8 cellular contexts compared by ENCODE assay signal in the genomic region with DNA sequence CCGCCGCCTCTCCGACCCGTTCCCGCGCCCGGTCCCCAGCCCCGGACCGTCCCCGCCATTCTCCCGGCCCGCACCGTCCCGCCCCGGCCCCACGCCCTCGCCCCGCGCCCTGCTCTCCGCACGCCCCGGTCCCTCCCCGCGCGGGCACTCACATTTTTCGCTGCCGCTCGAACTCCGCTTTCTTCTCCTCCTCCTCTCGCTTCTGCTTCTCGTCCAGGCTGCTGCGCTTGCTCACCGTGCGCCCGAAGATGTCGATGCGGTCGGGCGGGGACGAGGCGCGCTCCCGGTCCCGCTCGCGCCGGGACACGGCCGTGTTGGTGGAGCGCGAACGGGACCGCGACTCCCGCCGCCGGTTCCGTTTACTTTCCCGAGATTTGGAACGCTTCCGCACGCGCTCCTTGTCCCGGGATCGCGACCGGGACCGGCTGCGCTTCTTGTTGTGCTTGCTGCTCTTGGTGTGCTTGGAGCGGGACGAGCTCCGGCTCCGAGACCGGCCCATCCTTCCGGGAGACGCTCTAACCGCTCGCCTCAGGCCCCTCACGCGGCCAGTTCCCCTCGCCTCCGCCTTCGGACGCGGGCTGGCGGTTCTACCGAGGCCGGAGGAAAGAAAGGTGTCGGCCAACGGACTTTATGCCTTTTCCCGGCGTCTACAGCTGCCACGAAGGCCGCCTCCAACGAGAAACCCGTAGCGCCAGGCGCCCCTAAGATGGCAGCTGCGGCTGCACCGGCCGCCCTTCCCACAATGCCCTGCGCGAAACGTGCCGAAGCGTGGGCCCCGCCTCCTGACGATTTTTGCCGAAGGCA. TPM values are rescaled to one million over a fixed set of nuclear protein-coding genes. Genes with fewer than 3 reads are reported as not detected.
A peak's percentile ranks its signal among the peaks of the same experiment; 100 is the strongest.
DNase-seq lines count a peak whose midpoint lies in the region; ATAC-seq and FAIRE-seq lines count a peak whose summit lies in the region.

A gene with protein sequence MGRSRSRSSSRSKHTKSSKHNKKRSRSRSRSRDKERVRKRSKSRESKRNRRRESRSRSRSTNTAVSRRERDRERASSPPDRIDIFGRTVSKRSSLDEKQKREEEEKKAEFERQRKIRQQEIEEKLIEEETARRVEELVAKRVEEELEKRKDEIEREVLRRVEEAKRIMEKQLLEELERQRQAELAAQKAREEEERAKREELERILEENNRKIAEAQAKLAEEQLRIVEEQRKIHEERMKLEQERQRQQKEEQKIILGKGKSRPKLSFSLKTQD (minus strand): TSS at position 717 of the 804 bp plus-strand sequence. CDS start 218 bp downstream, at position 499.

- peak within 1 kb of the TSS; percentile 33 to 95 for H3K4me3 ChIP-seq in CD4-positive, alpha-beta memory T cell (ENCODE audit: low read length in 2 of 2)

- H3K36me3 Mint-ChIP-seq in CD4-positive, alpha-beta memory T cell = peaks cover 4 to 22% of the 10 kb centered on the region in 2 donors

- no peaks in the 10 kb centered on the region for H3K9me3 ChIP-seq in CD4-positive, alpha-beta memory T cell (ENCODE audit: control insufficient read depth in 1 of 2, low read length in 2 of 2)

- peaks cover 59% of the 10 kb centered on the region for H3K4me1 ChIP-seq in CD4-positive, alpha-beta memory T cell (ENCODE audit: insufficient read depth, low read length)

- peaks cover 39 to 68% (median 57%) of the 10 kb centered on the region in 4 donors for H3K4me1 Mint-ChIP-seq in CD4-positive, alpha-beta memory T cell

- H3K4me3 Mint-ChIP-seq in CD4-positive, alpha-beta memory T cell = peak within 1 kb of the TSS; percentile 94 to 100 (median 98)

- H3K27me3 ChIP-seq in CD4-positive, alpha-beta memory T cell (ENCODE audit: insufficient read depth, low read length) = no peaks in the 10 kb centered on the region

- H3K36me3 ChIP-seq in CD4-positive, alpha-beta memory T cell (ENCODE audit: insufficient read depth, low read length) = no peaks in the 10 kb centered on the region

- POLR2A ChIA-PET in CD4-positive, alpha-beta memory T cell (lab: Charles Lee; ENCODE audit: partially characterized antibody) = interaction anchor here (0.9 to 5.6 kb wide), 6 partner anchors 9 to 1428 kb away, joined by 3 to 61 read pairs (median 4); a partner anchor contains a TSS

- CTCF ChIA-PET in CD4-positive, alpha-beta memory T cell (lab: Charles Lee; ENCODE audit: partially characterized antibody) = interaction anchor here (2.0 to 6.1 kb wide), 2 partner anchors 31 to 52 kb away, joined by 6 to 46 read pairs; a partner anchor contains a TSS

- ATAC-seq in GM19397 (IDR thresholded peaks at IDR 0.05; ENCODE audit: unreplicated experiment) (peak; percentile 82), HG03565 (IDR thresholded peaks at IDR 0.05; ENCODE audit: unreplicated experiment) (peak; percentile 60)

- peak within 1 kb of the TSS; percentile 95 for H3K27ac ChIP-seq in CD4-positive, alpha-beta memory T cell (ENCODE audit: low read depth, low read length)

- intact Hi-C loops in CD4-positive, alpha-beta memory T cell (cut with micrococcal nuclease) = loop anchor here (1.0 to 5.0 kb wide), 2 partner anchors 32 to 1430 kb away; a partner anchor contains a TSS

- peak within 1 kb of the TSS; percentile 92 to 98 (median 95) for H3K27ac Mint-ChIP-seq in CD4-positive, alpha-beta memory T cell

- no peaks in the 10 kb centered on the region for H3K27me3 Mint-ChIP-seq in CD4-positive, alpha-beta memory T cell

- DNase-seq in CD4-positive, alpha-beta memory T cell = peak; percentile 93 to 97 (median 95)
- DNase-seq in NOMO-1 treated with DMSO at 0.1 percent for 48 hours (lab: John Stamatoyannopoulos, UW; ENCODE audit: unreplicated experiment) (peak; percentile 90), midbrain (lab: John Stamatoyannopoulos, UW) (peak; percentile 92)
- DNase-seq in activated CD8-positive, alpha-beta memory T cell treated with anti-CD3 and anti-CD28 coated beads, Interleukin-2, amount 50 U/mL, for 24 hours (ENCODE audit: extremely low read depth) = peak; percentile 88
- peak; percentile 90 to 92 for DNase-seq in stimulated activated CD8-positive, alpha-beta memory T cell treated with anti-CD3 and anti-CD28 coated beads, Interleukin-2, amount 100 ng/mL, for 48 hours (ENCODE audit: low read depth in 2 of 2)

- FAIRE-seq in endometrium (lab: Jason Lieb, UNC) = peak; percentile 96

- H3K9me3 Mint-ChIP-seq in CD4-positive, alpha-beta memory T cell = no peaks in the 10 kb centered on the region

RNA-seq across cellular contexts. Expression of the gene that starts here (rescaled TPM):
- 100 to 1,000 TPM; 229 to 252 TPM for total RNA-seq in CD4-positive, alpha-beta memory T cell
- polyA plus RNA-seq in CD4-positive, alpha-beta memory T cell = 10 to 100 TPM; 35.4 to 37.7 TPM

Comparison
In these comparisons a context has a peak if more than half of its experiments do, and no peak if none do; other contexts are left out.
1. Peak in every context shown above with its lines: DNase-seq, ATAC-seq, H3K4me3 ChIP-seq and H3K27ac ChIP-seq.